In genomic region chr6:136496449-136496848, GRCh38 we compare ENCODE assay signal across 1 cellular context. TPM values are rescaled to one million over a fixed set of nuclear protein-coding genes. Genes with fewer than 3 reads are reported as not detected.
"Had no signal": no experiment of that assay in that cellular context is flagged by ENCODE, and none has a peak within 500 bp of the region (broad histone marks: within the 10 kb centered on the region; RNA-seq: fewer than 3 reads in every experiment).

No MANE protein-coding gene starts in this region.

RNA-seq across cellular contexts. Expression of gene MAP7, which starts 53.8 kb away (rescaled TPM):
- total RNA-seq: ascending aorta had no signal
